ENCODE assay signal across 30 cellular contexts in genomic region chr19:43966079-43966694, GRCh38. TPM values are rescaled to one million over a fixed set of nuclear protein-coding genes. Genes with fewer than 3 reads are reported as not detected.
DNase-seq lines count a peak whose midpoint lies in the region; ATAC-seq, FAIRE-seq and TF ChIP-seq lines count a peak whose summit lies in the region.
"Had no signal": no experiment of that assay in that cellular context is flagged by ENCODE, and none has a peak within 500 bp of the region (broad histone marks: within the 10 kb centered on the region; RNA-seq: fewer than 3 reads in every experiment).

No MANE protein-coding gene starts in this region.

- peaks cover 70% of the 10 kb centered on the region for H3K9me3 Mint-ChIP-seq in endothelial cell (ENCODE audit: unreplicated experiment)

- H3K4me1 ChIP-seq in muscle layer of duodenum (ENCODE audit: control insufficient read depth in 1 of 2, insufficient read depth in 2 of 2, low read length in 2 of 2) = no peaks in the 10 kb centered on the region
- H3K4me1 ChIP-seq: A549, gastroesophageal sphincter, prostate gland, testis, uterus had no signal

- H3K27ac Mint-ChIP-seq in endothelial cell (ENCODE audit: unreplicated experiment) = no peak overlapping the region
- H3K27ac Mint-ChIP-seq: activated CD8-positive, alpha-beta T cell treated with anti-CD3 and anti-CD28 coated beads for 36 hours; brain; naive thymus-derived CD8-positive, alpha-beta T cell had no signal

- no peak overlapping the region for H3K27ac ChIP-seq in muscle layer of duodenum (ENCODE audit: low read length)
- H3K27ac ChIP-seq: A549, gastroesophageal sphincter, hepatocyte, prostate gland, testis, uterus had no signal

- peak overlapping the region; percentile 47 to 63 for H3K4me3 ChIP-seq in muscle layer of duodenum (ENCODE audit: low read depth in 1 of 2, low read length in 2 of 2)
- H3K4me3 ChIP-seq: A549, gastroesophageal sphincter, hepatocyte, prostate gland, testis, uterus had no signal

- ATAC-seq in GM18873 (IDR thresholded peaks at IDR 0.05; ENCODE audit: low FRiP score, unreplicated experiment) = no peak
- ATAC-seq: A549; activated CD8-positive, alpha-beta T cell treated with anti-CD3 and anti-CD28 coated beads for 36 hours; gastroesophageal sphincter; naive thymus-derived CD8-positive, alpha-beta T cell; PC-3 had no signal

- in situ Hi-C loops in Caki2 (cut with HindIII; ENCODE audit: low pct_unique_long_range_greater_than_20kb, low sequenced_read_pairs) = no loop called here

- no peaks in the 10 kb centered on the region for H3K4me1 Mint-ChIP-seq in endothelial cell (ENCODE audit: unreplicated experiment)
- H3K4me1 Mint-ChIP-seq: brain; naive thymus-derived CD8-positive, alpha-beta T cell had no signal

- H3K27me3 Mint-ChIP-seq in endothelial cell (ENCODE audit: unreplicated experiment) = peaks cover 4% of the 10 kb centered on the region
- H3K27me3 Mint-ChIP-seq: activated CD8-positive, alpha-beta T cell treated with anti-CD3 and anti-CD28 coated beads for 36 hours had no signal

- H3K4me3 Mint-ChIP-seq in endothelial cell (ENCODE audit: unreplicated experiment) = peak overlapping the region; percentile 90
- H3K4me3 Mint-ChIP-seq: activated CD8-positive, alpha-beta T cell treated with anti-CD3 and anti-CD28 coated beads for 36 hours; brain; naive thymus-derived CD8-positive, alpha-beta T cell had no signal

- no peaks in the 10 kb centered on the region for H3K27me3 ChIP-seq in muscle layer of duodenum (ENCODE audit: low read depth, low read length)
- H3K27me3 ChIP-seq: gastroesophageal sphincter, hepatocyte, testis, uterus had no signal

- no peak for TF ChIP-seq CTCF in endothelial cell (IDR thresholded peaks at IDR 0.05; ENCODE audit: unreplicated experiment)

- no peak for FAIRE-seq in HTR-8/SVneo (lab: Jason Lieb, UNC)

- DNase-seq in Caki2 (ENCODE audit: low read depth) = peak; percentile 28
- DNase-seq in RPMI7951 (ENCODE audit: low read depth) = peak; percentile 7
- no peak for DNase-seq in endothelial cell (ENCODE audit: low spot score)
- no peak for DNase-seq in HTR-8/SVneo (ENCODE audit: insufficient read length, low spot score)
- no peak for DNase-seq in NCI-H1048 (lab: John Stamatoyannopoulos, UW)
- DNase-seq in MV-4-11 (lab: John Stamatoyannopoulos, UW) = no peak
- DNase-seq: activated CD8-positive, alpha-beta T cell treated with anti-CD3 and anti-CD28 coated beads for 36 hours; activated effector memory CD4-positive, alpha-beta T cell treated with anti-CD3 and anti-CD28 coated beads, Interleukin-2, amount 50 U/mL, for 16 hours; AML-193; effector CD8-positive, alpha-beta T cell; GDM1; H7; Karpas-422; naive thymus-derived CD8-positive, alpha-beta T cell; NCI-H1694; NCI-H2171; NCI-H524; nucleus accumbens; PC-3; Right ventricle myocardium superior; stimulated activated naive CD4-positive, alpha-beta T cell treated with Interleukin-2 at 50 U/mL for 16 hours; testis; uterus had no signal

- H3K36me3 ChIP-seq in muscle layer of duodenum (ENCODE audit: control insufficient read depth in 1 of 2, insufficient read depth in 2 of 2, low read length in 2 of 2) = peaks cover 35 to 91% of the 10 kb centered on the region in 2 donors

- H3K36me3 Mint-ChIP-seq in endothelial cell (ENCODE audit: low read depth, unreplicated experiment) = peaks cover 98% of the 10 kb centered on the region

- H3K9me3 ChIP-seq in muscle layer of duodenum (ENCODE audit: control insufficient read depth in 1 of 2, low read length in 2 of 2) = peaks cover 80 to 92% of the 10 kb centered on the region in 2 donors
- H3K9me3 ChIP-seq: prostate gland, testis had no signal

RNA-seq across cellular contexts. Expression of gene ZNF221, which starts 15.2 kb away (rescaled TPM):
- total RNA-seq in Caki2 (2014; rRNA removed; shearing (Covaris generic); ENCODE audit: low replicate concordance) = 2.7 and 20.4 TPM in 2 replicates
- total RNA-seq in RPMI7951 (2014; rRNA removed; shearing (Covaris generic)) = 5.2 TPM in 2 replicates
- 7.3 TPM for total RNA-seq in endothelial cell (ENCODE audit: unreplicated experiment)

RNA-seq across cellular contexts. Expression of gene ZNF155, which starts 17.8 kb away (rescaled TPM):
- 10.3 and 13.5 TPM in 2 replicates for total RNA-seq in Caki2 (2014; rRNA removed; shearing (Covaris generic); ENCODE audit: low replicate concordance)
- 4.6 and 6.0 TPM in 2 replicates for total RNA-seq in RPMI7951 (2014; rRNA removed; shearing (Covaris generic))
- total RNA-seq in endothelial cell (ENCODE audit: unreplicated experiment) = 10.9 TPM

RNA-seq across cellular contexts. Expression of gene ZNF45, which starts 31.1 kb away (rescaled TPM):
- total RNA-seq in Caki2 (2014; rRNA removed; shearing (Covaris generic); ENCODE audit: low replicate concordance) = 25.6 and 31.6 TPM in 2 replicates
- 14.3 and 20.1 TPM in 2 replicates for total RNA-seq in RPMI7951 (2014; rRNA removed; shearing (Covaris generic))
- 19.4 TPM for total RNA-seq in endothelial cell (ENCODE audit: unreplicated experiment)

RNA-seq across cellular contexts. Expression of gene ZNF230, which starts 36.6 kb away (rescaled TPM):
- total RNA-seq in Caki2 (2014; rRNA removed; shearing (Covaris generic); ENCODE audit: low replicate concordance) = 4.8 and 6.9 TPM in 2 replicates
- 4.8 and 5.0 TPM in 2 replicates for total RNA-seq in RPMI7951 (2014; rRNA removed; shearing (Covaris generic))
- total RNA-seq in endothelial cell (ENCODE audit: unreplicated experiment) = 5.6 TPM

RNA-seq across cellular contexts. Expression of gene ZNF222, which starts 59.0 kb away (rescaled TPM):
- total RNA-seq in Caki2 (2014; rRNA removed; shearing (Covaris generic); ENCODE audit: low replicate concordance) = 8.2 and 9.8 TPM in 2 replicates
- total RNA-seq in RPMI7951 (2014; rRNA removed; shearing (Covaris generic)) = 4.8 and 6.2 TPM in 2 replicates
- total RNA-seq in endothelial cell (ENCODE audit: unreplicated experiment) = 6.5 TPM

Comparison
In these comparisons a context has a peak if more than half of its experiments do, and no peak if none do; other contexts are left out.
1. DNase-seq: peak in Caki2 (single experiment) and RPMI7951 (single experiment); none in endothelial cell (single experiment), HTR-8/SVneo (single experiment), NCI-H1048 (single experiment) and MV-4-11 (single experiment).